8 cellular contexts compared by ENCODE assay signal in the genomic region with DNA sequence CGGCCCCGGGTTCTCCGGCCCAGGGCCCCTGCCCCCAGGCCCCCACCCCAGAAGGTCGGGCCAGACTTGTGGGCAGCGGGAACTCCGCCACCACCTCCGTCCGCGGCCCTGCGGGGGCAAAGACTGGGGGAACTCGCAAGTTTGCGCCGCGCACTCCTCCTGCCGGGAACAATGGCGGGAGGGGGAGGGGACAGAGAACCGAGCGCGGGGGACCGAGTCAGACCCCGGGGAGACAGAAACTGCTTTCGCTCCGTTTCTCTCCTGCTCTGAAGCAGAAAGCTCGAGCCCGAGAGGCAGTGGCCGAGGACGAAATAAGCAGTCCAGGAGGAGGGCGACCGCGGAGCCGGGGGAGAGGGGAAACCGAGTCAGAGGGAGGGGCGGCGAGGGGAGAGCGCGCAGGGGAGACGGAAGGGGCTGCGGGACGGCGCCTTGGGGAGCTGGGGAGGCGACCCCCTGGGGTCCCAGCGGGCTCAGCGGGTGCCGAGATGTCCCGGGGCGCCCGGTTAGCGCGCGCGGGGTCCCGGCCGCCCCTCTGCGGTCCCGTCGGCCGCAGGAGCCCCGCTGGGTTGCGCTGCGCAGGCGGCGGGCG. TPM values are rescaled to one million over a fixed set of nuclear protein-coding genes. Genes with fewer than 3 reads are reported as not detected.
A peak's percentile ranks its signal among the peaks of the same experiment; 100 is the strongest.
DNase-seq lines count a peak whose midpoint lies in the region; ATAC-seq and TF ChIP-seq lines count a peak whose summit lies in the region.

No MANE protein-coding gene starts in this region.

- no peak overlapping the region for H2AFZ ChIP-seq in PC-9

- H3K27ac ChIP-seq in PC-9: no peak overlapping the region

- peak; percentile 60 for DNase-seq in Right ventricle myocardium superior
- DNase-seq in Right ventricle myocardium inferior (ENCODE audit: missing footprints): no peak
- peak; percentile 57 for DNase-seq in activated T-cell treated with anti-CD3 and anti-CD28 coated beads, Interleukin-2, amount 50 U/mL, for 48 hours
- DNase-seq in left cardiac atrium: peak; percentile 50
- DNase-seq in sciatic nerve (ENCODE audit: low spot score): no peak
- no peak for DNase-seq in germinal center (ENCODE audit: low spot score)
- no peak for DNase-seq in PC-9

- no peaks in the 10 kb centered on the region for H3K79me2 ChIP-seq in PC-9 (ENCODE audit: low read depth)

- BruUV-seq in PC-9 (replicated peaks; lab: Mats Ljungman, UMichigan): no TSS peak

- H4K20me1 ChIP-seq in PC-9 (ENCODE audit: insufficient read depth): no peaks in the 10 kb centered on the region; the same call in 1 of the 2 replicates

- H3K4me1 ChIP-seq in PC-9 (replicated peaks; ENCODE audit: insufficient read depth): peaks cover 6% of the 10 kb centered on the region

- POLR2A ChIA-PET in PC-9 (lab: Charles Lee; ENCODE audit: unreplicated experiment): no interaction called here

- intact Hi-C loops in Right ventricle myocardium superior (cut with DNase I) (loop anchor here (10.0 kb wide), 1 partner anchor 75 kb away; no protein-coding TSS in a partner anchor), Right ventricle myocardium inferior (cut with DNase I) (loop anchor here (5.0 kb wide), 2 partner anchors 42 to 137 kb away; no protein-coding TSS in a partner anchor), left cardiac atrium (cut with DNase I) (loop anchor here in 1 of 2 donors (5.0 kb wide), 1 partner anchor 42 kb away; no protein-coding TSS in a partner anchor), sciatic nerve (cut with DNase I) (loop anchor here (10.0 kb wide), 1 partner anchor 1945 kb away; no protein-coding TSS in a partner anchor), PC-9 (cut with micrococcal nuclease; ENCODE audit: unreplicated experiment) (no loop called here)

- H3K9me3 ChIP-seq in PC-9 (ENCODE audit: insufficient read depth, low read depth): no peaks in the 10 kb centered on the region

- no peaks in the 10 kb centered on the region for H3K36me3 ChIP-seq in PC-9 (ENCODE audit: low read depth)

- CTCF ChIA-PET in PC-9 (lab: Charles Lee): interaction anchor here (0.7 kb wide), 1 partner anchor 821 kb away, joined by 3 read pairs; no protein-coding TSS in a partner anchor

- peak; percentile 13 for ATAC-seq in Right ventricle myocardium superior (ENCODE audit: poor library complexity)
- ATAC-seq in Right ventricle myocardium inferior: no peak
- ATAC-seq in left cardiac atrium: peak; percentile 5 to 36
- ATAC-seq in sciatic nerve: peak; percentile 4
- ATAC-seq in GM19467 (IDR thresholded peaks at IDR 0.05; ENCODE audit: unreplicated experiment): no peak

- H3F3A ChIP-seq in PC-9 (ENCODE audit: insufficient read depth, low read depth): no peaks in the 10 kb centered on the region

- H3K4me2 ChIP-seq in PC-9: no peak overlapping the region

- no peak for TF ChIP-seq CTCF in PC-9 (conservative IDR thresholded peaks at IDR 0.05)

- no peaks in the 10 kb centered on the region for H3K27me3 ChIP-seq in PC-9 (ENCODE audit: insufficient read depth, low read depth)

- H3K9me2 ChIP-seq in PC-9 (ENCODE audit: insufficient read depth): no peaks in the 10 kb centered on the region

- no peak overlapping the region for H3K4me3 ChIP-seq in PC-9

RNA-seq across cellular contexts. Expression of gene TP53I11, which starts 0.6 kb away (rescaled TPM):
- total RNA-seq in Right ventricle myocardium superior: 47.4 TPM
- 59.1 TPM for total RNA-seq in Right ventricle myocardium inferior
- total RNA-seq in left cardiac atrium: 100 to 1,000 TPM in 1 of 2 donors, 10 to 100 TPM in 1; 96.4 to 115 TPM
- total RNA-seq in sciatic nerve: 101 TPM
- 0.46 and 1.1 TPM in 2 replicates for total RNA-seq in PC-9 (2021)

Comparison
In these comparisons a context has a peak if more than half of its experiments do, and no peak if none do; other contexts are left out.
1. ATAC-seq: peak in Right ventricle myocardium superior (single experiment), left cardiac atrium (2 of 2) and sciatic nerve (single experiment); none in Right ventricle myocardium inferior (single experiment) and GM19467 (single experiment).
2. DNase-seq: peak in Right ventricle myocardium superior (single experiment), activated T-cell treated with anti-CD3 and anti-CD28 coated beads, Interleukin-2, amount 50 U/mL, for 48 hours (2 of 2) and left cardiac atrium (single experiment); none in Right ventricle myocardium inferior (single experiment), sciatic nerve (single experiment), germinal center (single experiment) and PC-9 (0 of 2).
3. RNA of gene TP53I11, which starts 0.6 kb away (total RNA-seq): 96.4 to 115 TPM in left cardiac atrium, 101 TPM in sciatic nerve (single experiment), 59.1 TPM in Right ventricle myocardium inferior (single experiment) and 47.4 TPM in Right ventricle myocardium superior (single experiment); 0.46 to 1.1 TPM in PC-9; every median in the first group is over 10 times any median in the second.